Comparison of ENCODE assay signal across 18 cellular contexts in genomic region chr1:161954466-161954865, GRCh38.
A peak's percentile ranks its signal among the peaks of the same experiment; 100 is the strongest.
DNase-seq lines count a peak whose midpoint lies in the region; ATAC-seq and TF ChIP-seq lines count a peak whose summit lies in the region.
"Had no signal": no experiment of that assay in that cellular context is flagged by ENCODE, and none has a peak within 500 bp of the region (broad histone marks: within the 10 kb centered on the region; RNA-seq: fewer than 3 reads in every experiment).

No MANE protein-coding gene starts in this region.

- H2BK15ac ChIP-seq in IMR-90 (ENCODE audit: low read depth, low read length) = no peak overlapping the region

- H3K27me3 ChIP-seq in BLaER1 treated with 17β-estradiol and CSF1 and Interleukin-3, amounts not matched to agents 10 nM and 100 nM = no peaks in the 10 kb centered on the region
- no peaks in the 10 kb centered on the region for H3K27me3 ChIP-seq in IMR-90 (ENCODE audit: control insufficient read depth, insufficient read depth, low read length)
- no peaks in the 10 kb centered on the region for H3K27me3 ChIP-seq in spleen (replicated peaks in 1 of 7)

- TF ChIP-seq CTCF in IMR-90 (conservative IDR thresholded peaks at IDR 0.05; ENCODE audit: low read depth, low read length) (no peak), osteocyte (IDR thresholded peaks at IDR 0.05) (no peak), spleen (IDR thresholded peaks at IDR 0.05 in 8 of 11, conservative IDR thresholded peaks at IDR 0.05 in 3 of 11) (no peak)

- H3K56ac ChIP-seq in IMR-90 (ENCODE audit: extremely low read depth, insufficient read depth, low read length) = no peak overlapping the region

- no peak overlapping the region for H2AFZ ChIP-seq in IMR-90 (replicated peaks; ENCODE audit: low read length, poor library complexity)

- CTCF ChIA-PET in IMR-90 (lab: Yijun Ruan, JAX) = interaction anchor here (0.5 to 1.5 kb wide), 3 partner anchors 14 to 49 kb away, joined by 3 to 7 read pairs (median 4); no protein-coding TSS in a partner anchor

- DNase-seq in IMR-90 = peak; percentile 47
- DNase-seq in dermis blood vessel endothelial cell = peak; percentile 23
- no peak for DNase-seq in osteocyte (ENCODE audit: extremely low spot score, unreplicated experiment)
- DNase-seq in globus pallidus (ENCODE audit: low spot score) = no peak
- no peak for DNase-seq in spleen
- DNase-seq: activated CD4-positive, alpha-beta T cell treated with anti-CD3 and anti-CD28 coated beads, Interleukin-2, amount 50 U/mL, for 4 hours; activated gamma-delta T cell; anterior cingulate cortex; Caco-2; endodermal cell; hippocampal formation; NCI-H2081; Right ventricle myocardium superior had no signal

- H3K9me1 ChIP-seq in IMR-90 (ENCODE audit: insufficient read depth, low read length) = 0 out of 2 replicates have a peak, but pooled peaks cover 3% of the 10 kb centered on the region

- ATAC-seq in IMR-90 (ENCODE audit: low read depth) (peak; percentile 35; the same call in 1 of the 2 replicates), GM21423 (IDR thresholded peaks at IDR 0.05; ENCODE audit: unreplicated experiment) (no peak)
- ATAC-seq: natural killer cell treated with Interleukin-12 subunit alpha and Interleukin-12 subunit beta and Interleukin-15 and Interleukin-18, amount 100 ng/mL, for 72 hours had no signal

- H3K27ac ChIP-seq in BLaER1 treated with 17β-estradiol and CSF1 and Interleukin-3, amounts not matched to agents 10 nM and 100 nM = peak overlapping the region in 5 of 11 experiments; percentile 30 to 73 (median 38); a peak in 7 of 22 replicates
- H3K27ac ChIP-seq in IMR-90 (ENCODE audit: insufficient read depth, low read length) (no peak overlapping the region), spleen (peak overlapping the region in 2 of 8 donors; percentile 19 to 21)
- H3K27ac ChIP-seq: prostate gland, VCaP had no signal

- H3K9me3 Mint-ChIP-seq in osteocyte (ENCODE audit: unreplicated experiment) = no peaks in the 10 kb centered on the region
- H3K9me3 Mint-ChIP-seq: endodermal cell; natural killer cell treated with Interleukin-12 subunit alpha and Interleukin-12 subunit beta and Interleukin-15 and Interleukin-18, amount 100 ng/mL, for 72 hours had no signal

- H4K8ac ChIP-seq in IMR-90 (ENCODE audit: low read depth in 2 of 2, low read length in 2 of 2) = no peak overlapping the region

- H3K18ac ChIP-seq in IMR-90 (ENCODE audit: low read depth, low read length) = no peak overlapping the region

- intact Hi-C loops in IMR-90 (cut with micrococcal nuclease) (no loop called here), spleen (cut with DNase I; ENCODE audit: low total_unique reads) (no loop called here)

- H2AK9ac ChIP-seq in IMR-90 (replicated peaks; ENCODE audit: low read depth, low read length, poor library complexity) = no peak overlapping the region

- POLR2A ChIA-PET in IMR-90 (lab: Charles Lee; ENCODE audit: unreplicated experiment) = interaction anchor here (0.6 kb wide), 1 partner anchor 10 kb away, joined by 6 read pairs; no protein-coding TSS in a partner anchor

- dilution Hi-C loops in IMR-90 (cut with HindIII; ENCODE audit: low sequenced_read_pairs, unreplicated experiment) = no loop called here

- no peak overlapping the region for H2BK120ac ChIP-seq in IMR-90 (ENCODE audit: low read depth, low read length)

- no peak overlapping the region for H2BK20ac ChIP-seq in IMR-90 (ENCODE audit: low read depth, low read length)

- no peaks in the 10 kb centered on the region for H3K27me3 Mint-ChIP-seq in osteocyte (ENCODE audit: unreplicated experiment)
- H3K27me3 Mint-ChIP-seq: natural killer cell treated with Interleukin-12 subunit alpha and Interleukin-12 subunit beta and Interleukin-15 and Interleukin-18, amount 100 ng/mL, for 72 hours had no signal

- no TSS peak for BruUV-seq in IMR-90 (replicated peaks; lab: Mats Ljungman, UMichigan)

- H3K4ac ChIP-seq in IMR-90 (ENCODE audit: low read depth, low read length) = no peak overlapping the region

- H2AK5ac ChIP-seq in IMR-90 (ENCODE audit: low read depth, low read length) = no peak overlapping the region

- no peak overlapping the region for H4K91ac ChIP-seq in IMR-90 (ENCODE audit: insufficient read depth, low read depth, low read length)

- in situ Hi-C loops in IMR-90 (cut with MboI; ENCODE audit: low sequenced_read_pairs) = no loop called here

- H3K4me1 Mint-ChIP-seq in osteocyte (ENCODE audit: unreplicated experiment) = peaks cover 67% of the 10 kb centered on the region

- no peaks in the 10 kb centered on the region for H3K9me3 ChIP-seq in BLaER1 treated with 17β-estradiol and CSF1 and Interleukin-3, amounts not matched to agents 10 nM and 100 nM (replicated peaks in 1 of 11)
- H3K9me3 ChIP-seq in IMR-90 (ENCODE audit: control insufficient read depth, insufficient read depth, low read length) (no peaks in the 10 kb centered on the region), spleen (no peaks in the 10 kb centered on the region)
- H3K9me3 ChIP-seq: Caco-2, prostate gland had no signal

- H3K23ac ChIP-seq in IMR-90 (ENCODE audit: low read depth, low read length) = no peak overlapping the region

- no peak overlapping the region for H2BK5ac ChIP-seq in IMR-90 (ENCODE audit: low read depth, low read length, poor library complexity, severe bottlenecking)

- peaks cover 7 to 63% (median 13%) of the 10 kb centered on the region in 10 experiments; a peak in 19 of 20 replicates for H3K4me1 ChIP-seq in BLaER1 treated with 17β-estradiol and CSF1 and Interleukin-3, amounts not matched to agents 10 nM and 100 nM
- H3K4me1 ChIP-seq in IMR-90 (ENCODE audit: control insufficient read depth, insufficient read depth, low read length) = peaks cover 2% of the 10 kb centered on the region; the same call in 1 of the 2 replicates
- H3K4me1 ChIP-seq in spleen = peaks cover 0 to 27% (median 4%) of the 10 kb centered on the region in 6 donors
- H3K4me1 ChIP-seq: Caco-2, prostate gland had no signal

- H3K27ac Mint-ChIP-seq in osteocyte (ENCODE audit: unreplicated experiment) = peak overlapping the region; percentile 82

- H4K20me1 ChIP-seq in BLaER1 treated with 17β-estradiol and CSF1 and Interleukin-3, amounts not matched to agents 10 nM and 100 nM = no peaks in the 10 kb centered on the region; a peak in 1 of 22 replicates
- no peaks in the 10 kb centered on the region for H4K20me1 ChIP-seq in IMR-90 (ENCODE audit: insufficient read depth, low read length)

- TF ChIP-seq POLR2A in IMR-90 (IDR thresholded peaks at IDR 0.05; ENCODE audit: low read depth, low read length) (no peak), spleen (IDR thresholded peaks at IDR 0.05) (no peak)

- peak overlapping the region in 2 of 11 experiments; percentile 50 to 69; a peak in 2 of 22 replicates for H3K9ac ChIP-seq in BLaER1 treated with 17β-estradiol and CSF1 and Interleukin-3, amounts not matched to agents 10 nM and 100 nM
- no peak overlapping the region for H3K9ac ChIP-seq in IMR-90 (ENCODE audit: low read depth, low read length)

- no peak overlapping the region for H3K4me3 Mint-ChIP-seq in osteocyte (ENCODE audit: unreplicated experiment)
- H3K4me3 Mint-ChIP-seq: endodermal cell; natural killer cell treated with Interleukin-12 subunit alpha and Interleukin-12 subunit beta and Interleukin-15 and Interleukin-18, amount 100 ng/mL, for 72 hours had no signal

- no peak for TF ChIP-seq RAD21 in IMR-90 (IDR thresholded peaks at IDR 0.05; ENCODE audit: low read length)

- peaks cover 16 to 50% (median 26%) of the 10 kb centered on the region in 11 experiments for H3K36me3 ChIP-seq in BLaER1 treated with 17β-estradiol and CSF1 and Interleukin-3, amounts not matched to agents 10 nM and 100 nM
- H3K36me3 ChIP-seq in IMR-90 (ENCODE audit: control insufficient read depth, insufficient read depth, low read length) (no peaks in the 10 kb centered on the region), spleen (peaks cover 0 to 40% (median 11%) of the 10 kb centered on the region in 6 donors)
- H3K36me3 ChIP-seq: prostate gland had no signal

- no peak overlapping the region for H4K5ac ChIP-seq in IMR-90 (ENCODE audit: low read depth, low read length)

- no peak overlapping the region for H3K14ac ChIP-seq in IMR-90 (replicated peaks; ENCODE audit: low read depth, low read length)

- H3K79me1 ChIP-seq in IMR-90 (ENCODE audit: low read depth in 1 of 2, low read length in 2 of 2) = peaks cover 0 to 3% of the 10 kb centered on the region in 2 experiments; a peak in 1 of 4 replicates

- H3K36me3 Mint-ChIP-seq in osteocyte (ENCODE audit: unreplicated experiment) = peaks cover 9% of the 10 kb centered on the region

- H3K4me3 ChIP-seq in BLaER1 treated with 17β-estradiol and CSF1 and Interleukin-3, amounts not matched to agents 10 nM and 100 nM = no peak overlapping the region
- no peak overlapping the region for H3K4me3 ChIP-seq in IMR-90 (ENCODE audit: insufficient read depth, low read depth, low read length)
- H3K4me3 ChIP-seq in spleen = no peak overlapping the region
- H3K4me3 ChIP-seq: prostate gland had no signal

- H3K4me2 ChIP-seq in BLaER1 treated with 17β-estradiol and CSF1 and Interleukin-3, amounts not matched to agents 10 nM and 100 nM = peak overlapping the region in 8 of 11 experiments; percentile 20 to 88 (median 56); a peak in 13 of 22 replicates
- no peak overlapping the region for H3K4me2 ChIP-seq in IMR-90 (ENCODE audit: low read depth, low read length)

TF ChIP-seq in IMR-90, 13 proteins besides CTCF, POLR2A, EP300 and RAD21:
- TF ChIP-seq MXI1 (IDR thresholded peaks at IDR 0.05; ENCODE audit: borderline replicate concordance, low read depth, low read length) = no peak
- TF ChIP-seq BHLHE40 (IDR thresholded peaks at IDR 0.05; ENCODE audit: low read depth, low read length) = no peak
- no peak for TF ChIP-seq RFX5 (IDR thresholded peaks at IDR 0.05; ENCODE audit: low read depth, low read length)
- TF ChIP-seq FOS (IDR thresholded peaks at IDR 0.05; ENCODE audit: low read depth, low read length) = no peak
- TF ChIP-seq MAZ (IDR thresholded peaks at IDR 0.05; ENCODE audit: borderline replicate concordance, low read depth, low read length) = no peak
- TF ChIP-seq SMC3 (IDR thresholded peaks at IDR 0.05; ENCODE audit: low read depth, low read length) = no peak

Comparison
In these comparisons a context has a peak if more than half of its experiments do, and no peak if none do; other contexts are left out.
1. DNase-seq: peak in IMR-90 (single experiment) and dermis blood vessel endothelial cell (single experiment); none in osteocyte (single experiment), globus pallidus (single experiment) and spleen (single experiment).